8 cellular contexts compared by ENCODE assay signal in the genomic region with DNA sequence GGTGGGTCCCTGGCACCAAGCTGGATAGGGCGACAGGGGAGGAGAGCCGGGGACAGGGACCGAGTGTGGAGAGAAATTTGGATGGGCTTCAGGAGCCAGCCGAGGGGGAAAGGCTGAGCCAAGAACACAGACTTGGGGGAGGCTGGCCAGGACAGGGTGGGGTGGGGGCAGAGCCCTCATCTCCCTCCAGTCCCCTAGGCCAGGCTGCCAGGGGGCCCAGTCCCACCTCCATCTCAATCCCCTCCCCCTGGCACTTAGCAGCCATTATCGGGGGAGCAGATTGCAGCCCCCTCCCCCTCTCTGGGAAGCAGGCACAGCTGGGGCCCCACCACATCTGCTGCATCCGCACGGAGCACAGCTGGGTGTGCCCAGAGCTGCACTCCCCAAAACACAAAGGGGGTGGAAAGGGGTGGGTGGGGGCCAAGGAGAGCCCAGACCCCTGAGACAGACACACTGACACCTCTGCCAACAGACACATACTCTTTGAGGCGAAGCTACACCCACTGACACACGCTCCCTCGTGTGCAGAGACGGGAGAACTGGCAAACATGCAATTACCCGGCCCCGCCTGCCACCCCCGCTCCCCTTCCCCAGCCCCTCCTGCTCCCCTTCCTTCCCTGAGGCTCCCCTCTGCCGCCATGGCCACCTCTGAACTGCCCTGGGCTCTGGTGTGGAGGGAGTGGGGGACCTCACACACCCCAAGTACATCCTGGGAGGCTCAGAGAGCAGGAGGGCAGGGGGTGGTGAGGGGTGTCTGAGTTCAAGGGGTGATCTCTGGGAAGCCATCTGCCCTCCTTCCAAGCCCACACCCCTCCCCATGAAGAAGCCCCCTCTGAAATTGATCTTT. TPM values are rescaled to one million over a fixed set of nuclear protein-coding genes. Genes with fewer than 3 reads are reported as not detected.
DNase-seq lines count a peak whose midpoint lies in the region; ATAC-seq lines count a peak whose summit lies in the region.

No MANE protein-coding gene starts in this region.

- no peak for DNase-seq in natural killer cell treated with Interleukin-12 subunit alpha and Interleukin-12 subunit beta and Interleukin-15 and Interleukin-18, amount 100 ng/mL, for 72 hours (ENCODE audit: low spot score)
- DNase-seq in SHP77 treated with DMSO at 0.1 percent for 48 hours (lab: John Stamatoyannopoulos, UW) (no peak), ACHN (no peak)
- DNase-seq in stimulated activated CD4-positive, alpha-beta T cell treated with anti-CD3 and anti-CD28 coated beads, Interleukin-2, amount 100 ng/mL, for 24 hours, result no peak

- no peaks in the 10 kb centered on the region for H3K9me3 Mint-ChIP-seq in activated T-helper 17 cell treated with anti-CD3 and anti-CD28 coated beads, Interleukin-2, amount 50 U/mL, for 72 hours
- no peaks in the 10 kb centered on the region for H3K9me3 Mint-ChIP-seq in natural killer cell treated with Interleukin-12 subunit alpha and Interleukin-12 subunit beta and Interleukin-15 and Interleukin-18, amount 100 ng/mL, for 72 hours

- peaks cover 45% of the 10 kb centered on the region for H3K27me3 Mint-ChIP-seq in activated T-helper 17 cell treated with anti-CD3 and anti-CD28 coated beads, Interleukin-2, amount 50 U/mL, for 72 hours
- peaks cover 34 to 38% of the 10 kb centered on the region in 2 donors for H3K27me3 Mint-ChIP-seq in natural killer cell treated with Interleukin-12 subunit alpha and Interleukin-12 subunit beta and Interleukin-15 and Interleukin-18, amount 100 ng/mL, for 72 hours

- H3K4me1 Mint-ChIP-seq in activated T-helper 17 cell treated with anti-CD3 and anti-CD28 coated beads, Interleukin-2, amount 50 U/mL, for 72 hours, result peaks cover 28% of the 10 kb centered on the region
- peaks cover 10 to 24% of the 10 kb centered on the region in 2 donors for H3K4me1 Mint-ChIP-seq in natural killer cell treated with Interleukin-12 subunit alpha and Interleukin-12 subunit beta and Interleukin-15 and Interleukin-18, amount 100 ng/mL, for 72 hours (ENCODE audit: low read depth in 2 of 2)

- in situ Hi-C loops in ACHN (cut with HindIII; ENCODE audit: low pct_ligation_motif_present, low pct_unique_long_range_greater_than_20kb, low sequenced_read_pairs), result no loop called here

- H3K27ac Mint-ChIP-seq in activated T-helper 17 cell treated with anti-CD3 and anti-CD28 coated beads, Interleukin-2, amount 50 U/mL, for 72 hours, result no peak overlapping the region
- no peak overlapping the region for H3K27ac Mint-ChIP-seq in natural killer cell treated with Interleukin-12 subunit alpha and Interleukin-12 subunit beta and Interleukin-15 and Interleukin-18, amount 100 ng/mL, for 72 hours

- ATAC-seq in GM18502 (IDR thresholded peaks at IDR 0.05; ENCODE audit: poor library complexity, unreplicated experiment) (peak; percentile 37), HG02852 (IDR thresholded peaks at IDR 0.05; ENCODE audit: unreplicated experiment) (peak; percentile 17), GM18870 (IDR thresholded peaks at IDR 0.05; ENCODE audit: unreplicated experiment) (no peak)
- peak; percentile 45 for ATAC-seq in activated T-helper 17 cell treated with anti-CD3 and anti-CD28 coated beads, Interleukin-2, amount 50 U/mL, for 72 hours (replicated peaks)
- peak; percentile 2 to 31 for ATAC-seq in natural killer cell treated with Interleukin-12 subunit alpha and Interleukin-12 subunit beta and Interleukin-15 and Interleukin-18, amount 100 ng/mL, for 72 hours

- peak overlapping the region; percentile 34 for H3K4me3 Mint-ChIP-seq in activated T-helper 17 cell treated with anti-CD3 and anti-CD28 coated beads, Interleukin-2, amount 50 U/mL, for 72 hours
- H3K4me3 Mint-ChIP-seq in natural killer cell treated with Interleukin-12 subunit alpha and Interleukin-12 subunit beta and Interleukin-15 and Interleukin-18, amount 100 ng/mL, for 72 hours, result no peak overlapping the region

- H3K36me3 Mint-ChIP-seq in activated T-helper 17 cell treated with anti-CD3 and anti-CD28 coated beads, Interleukin-2, amount 50 U/mL, for 72 hours (ENCODE audit: low read depth), result peaks cover 38% of the 10 kb centered on the region
- H3K36me3 Mint-ChIP-seq in natural killer cell treated with Interleukin-12 subunit alpha and Interleukin-12 subunit beta and Interleukin-15 and Interleukin-18, amount 100 ng/mL, for 72 hours, result no peaks in the 10 kb centered on the region

RNA-seq across cellular contexts. Expression of a gene that starts 5.1 kb away (rescaled TPM):
- under 1 TPM in 1 of 2 donors, not detected in 1; 0.56 TPM for total RNA-seq in activated T-helper 17 cell treated with anti-CD3 and anti-CD28 coated beads, Interleukin-2, amount 50 U/mL, for 72 hours
- under 1 TPM in 1 of 2 donors, not detected in 1; 0.12 TPM for total RNA-seq in natural killer cell treated with Interleukin-12 subunit alpha and Interleukin-12 subunit beta and Interleukin-15 and Interleukin-18, amount 100 ng/mL, for 72 hours

RNA-seq across cellular contexts. Expression of a gene that starts 10.5 kb away (rescaled TPM):
- total RNA-seq in activated T-helper 17 cell treated with anti-CD3 and anti-CD28 coated beads, Interleukin-2, amount 50 U/mL, for 72 hours, result 10 to 100 TPM; 31.7 to 36.3 TPM
- total RNA-seq in natural killer cell treated with Interleukin-12 subunit alpha and Interleukin-12 subunit beta and Interleukin-15 and Interleukin-18, amount 100 ng/mL, for 72 hours, result 10 to 100 TPM; 55.5 to 67.1 TPM

RNA-seq across cellular contexts. Expression of a gene that starts 34.5 kb away (rescaled TPM):
- 10 to 100 TPM; 14.0 to 27.6 TPM for total RNA-seq in activated T-helper 17 cell treated with anti-CD3 and anti-CD28 coated beads, Interleukin-2, amount 50 U/mL, for 72 hours
- total RNA-seq in natural killer cell treated with Interleukin-12 subunit alpha and Interleukin-12 subunit beta and Interleukin-15 and Interleukin-18, amount 100 ng/mL, for 72 hours, result 10 to 100 TPM; 52.4 to 57.5 TPM

RNA-seq across cellular contexts. Expression of a gene that starts 34.7 kb away (rescaled TPM):
- total RNA-seq in activated T-helper 17 cell treated with anti-CD3 and anti-CD28 coated beads, Interleukin-2, amount 50 U/mL, for 72 hours, result 1 to 10 TPM; 3.7 to 5.1 TPM
- 1 to 10 TPM; 3.6 to 7.6 TPM for total RNA-seq in natural killer cell treated with Interleukin-12 subunit alpha and Interleukin-12 subunit beta and Interleukin-15 and Interleukin-18, amount 100 ng/mL, for 72 hours
